ENCODE assay signal across 15 cellular contexts in genomic region chr3:124985358-124985757, GRCh38. TPM values are rescaled to one million over a fixed set of nuclear protein-coding genes. Genes with fewer than 3 reads are reported as not detected.
A peak's percentile ranks its signal among the peaks of the same experiment; 100 is the strongest.
DNase-seq lines count a peak whose midpoint lies in the region; TF ChIP-seq lines count a peak whose summit lies in the region.
"Had no signal": no experiment of that assay in that cellular context is flagged by ENCODE, and none has a peak within 500 bp of the region (broad histone marks: within the 10 kb centered on the region; RNA-seq: fewer than 3 reads in every experiment).

No MANE protein-coding gene starts in this region.

- peak overlapping the region; percentile 87 for H3K27ac Mint-ChIP-seq in dendritic cell treated with granulocyte-macrophage colony-stimulating factor and Interleukin-4, amounts not matched to agents 40 ng/mL and 50 ng/mL, for 4 days

- H3K4me1 ChIP-seq in A673 (ENCODE audit: insufficient read depth, low read length, poor library complexity, severe bottlenecking) (peaks cover 15% of the 10 kb centered on the region), mesodermal cell (ENCODE audit: control insufficient read depth, insufficient read depth, low read length, poor library complexity, severe bottlenecking) (peaks cover 39% of the 10 kb centered on the region)

- H3K36me3 Mint-ChIP-seq in dendritic cell treated with granulocyte-macrophage colony-stimulating factor and Interleukin-4, amounts not matched to agents 40 ng/mL and 50 ng/mL, for 4 days (ENCODE audit: low read depth), result peaks cover 24% of the 10 kb centered on the region

- H3K27ac ChIP-seq in A673 (ENCODE audit: low read depth, low read length, poor library complexity, severe bottlenecking) (peak overlapping the region; percentile 55), mesodermal cell (ENCODE audit: low read depth, low read length, severe bottlenecking) (peak overlapping the region; percentile 92)
- H3K27ac ChIP-seq: BLaER1, HL-60 had no signal

- CTCF ChIA-PET in A673 (lab: Charles Lee), result no interaction called here

- H3K4me1 Mint-ChIP-seq in dendritic cell treated with granulocyte-macrophage colony-stimulating factor and Interleukin-4, amounts not matched to agents 40 ng/mL and 50 ng/mL, for 4 days (ENCODE audit: low read depth), result peaks cover 46% of the 10 kb centered on the region

- H3K4me3 Mint-ChIP-seq in dendritic cell treated with granulocyte-macrophage colony-stimulating factor and Interleukin-4, amounts not matched to agents 40 ng/mL and 50 ng/mL, for 4 days, result peak overlapping the region; percentile 46

- DNase-seq in A673 (ENCODE audit: low spot score), result peak; percentile 60
- peak; percentile 75 for DNase-seq in MG63
- no peak for DNase-seq in effector CD8-positive, alpha-beta T cell (lab: John Stamatoyannopoulos, UW)
- no peak for DNase-seq in GM20000 (ENCODE audit: low spot score)
- no peak for DNase-seq in stimulated activated CD4-positive, alpha-beta T cell treated with anti-CD3 and anti-CD28 coated beads, Interleukin-4, amount 100 ng/mL, for 4 hours
- no peak for DNase-seq in RPMI8226

- intact Hi-C loops in A673 (cut with micrococcal nuclease; ENCODE audit: unreplicated experiment), result no loop called here
- intact Hi-C loops in dendritic cell treated with granulocyte-macrophage colony-stimulating factor and Interleukin-4, amounts not matched to agents 40 ng/mL and 50 ng/mL, for 4 days (cut with micrococcal nuclease), result loop anchor here (2.0 to 10.0 kb wide), 2 partner anchors 19 to 221 kb away; no protein-coding TSS in a partner anchor

- H3K4me3 ChIP-seq in A673 (ENCODE audit: low read depth, low read length, poor library complexity, severe bottlenecking), result no peak overlapping the region
- no peak overlapping the region for H3K4me3 ChIP-seq in MG63
- peak overlapping the region; percentile 3 for H3K4me3 ChIP-seq in mesodermal cell (ENCODE audit: extremely low read depth, insufficient read depth, low read length, poor library complexity, severe bottlenecking)
- H3K4me3 ChIP-seq: BLaER1 had no signal

- H3K27me3 ChIP-seq in A673 (replicated peaks; ENCODE audit: insufficient read depth, low read depth, low read length, poor library complexity) (no peaks in the 10 kb centered on the region), MG63 (no peaks in the 10 kb centered on the region)
- H3K27me3 ChIP-seq: BLaER1 had no signal

- H3K36me3 ChIP-seq in A673 (ENCODE audit: insufficient read depth, low read length, poor library complexity, severe bottlenecking) (peaks cover under 1% of the 10 kb centered on the region), MG63 (peaks cover 82% of the 10 kb centered on the region), mesodermal cell (ENCODE audit: control insufficient read depth, insufficient read depth, low read length) (peaks cover 66% of the 10 kb centered on the region)

- TF ChIP-seq CTCF in A673 (conservative IDR thresholded peaks at IDR 0.05; ENCODE audit: low read depth, low read length) (no peak), GM20000 (IDR thresholded peaks at IDR 0.05; ENCODE audit: extremely low read depth, missing control alignments) (no peak)

- no peaks in the 10 kb centered on the region for H3K9me3 ChIP-seq in A673 (ENCODE audit: low read depth, low read length, poor library complexity, severe bottlenecking)
- H3K9me3 ChIP-seq in MG63, result no peaks in the 10 kb centered on the region
- H3K9me3 ChIP-seq in mesodermal cell (ENCODE audit: control insufficient read depth, low read length), result no peaks in the 10 kb centered on the region
- H3K9me3 ChIP-seq: BLaER1 had no signal

- POLR2A ChIA-PET in A673 (lab: Charles Lee; ENCODE audit: low non-redundant PET), result no interaction called here

- H3K27me3 Mint-ChIP-seq in dendritic cell treated with granulocyte-macrophage colony-stimulating factor and Interleukin-4, amounts not matched to agents 40 ng/mL and 50 ng/mL, for 4 days, result no peaks in the 10 kb centered on the region

- BruUV-seq in A673 (replicated peaks; lab: Mats Ljungman, UMichigan), result no TSS peak

- H3K9me3 Mint-ChIP-seq in dendritic cell treated with granulocyte-macrophage colony-stimulating factor and Interleukin-4, amounts not matched to agents 40 ng/mL and 50 ng/mL, for 4 days, result peaks cover 8% of the 10 kb centered on the region

- WGBS in mesodermal cell (ENCODE audit: insufficient coverage in 2 of 2), 2 experiments, result 78 to 90% methylated on average over 3 to 4 of the region's 4 CpGs

RNA-seq across cellular contexts. Expression of gene MUC13, which starts 50.8 kb away (rescaled TPM):
- not detected in 2 replicates for total RNA-seq in A673 (2021)
- total RNA-seq in MG63 (2014; rRNA removed; shearing (Covaris generic); ENCODE audit: low replicate concordance), result not detected in 2 replicates
- not detected for polyA plus RNA-seq in mesodermal cell (2013, experiment 1 of 2)
- polyA plus RNA-seq in mesodermal cell (2013, experiment 2 of 2), result not detected
- total RNA-seq: activated CD8-positive, alpha-beta memory T cell treated with anti-CD3 and anti-CD28 coated beads for 36 hours; epithelial cell of proximal tubule; OCI-LY7; renal cortical epithelial cell; urinary bladder had no signal
- polyA plus RNA-seq: urinary bladder had no signal

Comparison
In these comparisons a context has a peak if more than half of its experiments do, and no peak if none do; other contexts are left out.
1. DNase-seq: peak in A673 (single experiment) and MG63 (single experiment); none in effector CD8-positive, alpha-beta T cell (single experiment), GM20000 (single experiment), stimulated activated CD4-positive, alpha-beta T cell treated with anti-CD3 and anti-CD28 coated beads, Interleukin-4, amount 100 ng/mL, for 4 hours (0 of 2) and RPMI8226 (single experiment).